9 cellular contexts compared by ENCODE assay signal in the genomic region with DNA sequence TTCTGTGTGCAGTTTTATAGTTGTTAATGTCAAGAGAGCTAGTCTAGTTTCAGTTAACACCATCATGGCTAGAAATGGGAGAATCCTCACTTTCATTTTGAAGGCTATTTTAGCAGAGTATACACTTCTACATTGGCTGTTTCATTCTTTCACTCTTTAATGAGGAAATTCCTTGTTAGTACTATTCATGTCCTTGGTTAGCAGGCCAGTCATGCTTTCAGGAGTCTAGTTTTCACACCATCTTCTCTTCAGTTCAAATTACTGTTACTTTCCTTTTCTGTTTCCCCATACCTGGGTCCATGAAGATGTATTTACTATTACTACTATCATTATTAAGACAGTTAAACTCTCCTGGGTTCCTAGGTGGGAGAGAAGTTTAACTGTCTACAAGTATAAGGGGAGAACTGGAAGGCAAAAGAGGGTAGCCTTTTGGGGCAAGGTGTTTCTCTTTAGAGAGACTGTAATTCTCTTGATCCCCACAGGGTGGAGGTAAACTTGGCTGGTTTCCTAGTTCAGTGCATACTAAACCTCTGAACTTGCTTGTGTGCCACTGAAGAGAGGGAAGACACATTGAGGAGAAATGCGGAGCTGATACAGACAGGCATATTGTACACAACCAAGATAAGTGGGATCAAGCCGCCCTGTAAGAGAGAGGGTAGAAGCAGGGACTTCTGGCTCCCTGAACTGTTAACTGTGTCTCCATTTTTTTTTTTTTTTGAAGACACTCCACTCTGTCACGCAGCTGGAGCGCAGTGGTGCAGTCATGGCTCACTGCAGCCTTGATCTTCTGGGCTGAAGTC. TPM values are rescaled to one million over a fixed set of nuclear protein-coding genes. Genes with fewer than 3 reads are reported as not detected.
A peak's percentile ranks its signal among the peaks of the same experiment; 100 is the strongest.
DNase-seq lines count a peak whose midpoint lies in the region; ATAC-seq and TF ChIP-seq lines count a peak whose summit lies in the region.
"Had no signal": no experiment of that assay in that cellular context is flagged by ENCODE, and none has a peak within 500 bp of the region (broad histone marks: within the 10 kb centered on the region; RNA-seq: fewer than 3 reads in every experiment).

No MANE protein-coding gene starts in this region.

- no peak overlapping the region for H3K14ac ChIP-seq in trophoblast cell (ENCODE audit: low read length)

- peaks cover 19% of the 10 kb centered on the region for H3K4me1 Mint-ChIP-seq in activated T-cell treated with anti-CD3 and anti-CD28 coated beads, Interleukin-2, amount 50 U/mL, for 72 hours (ENCODE audit: low read depth)

- H3K9me3 ChIP-seq in RWPE2 (ENCODE audit: severe bottlenecking) (peaks cover 8% of the 10 kb centered on the region), fibroblast of lung (ENCODE audit: control insufficient read depth, insufficient read depth, low read depth, low read length) (no peaks in the 10 kb centered on the region), trophoblast cell (ENCODE audit: insufficient read depth, low read depth, low read length) (peaks cover 11% of the 10 kb centered on the region)

- no peak overlapping the region for H4K91ac ChIP-seq in trophoblast cell (ENCODE audit: low read depth, low read length)

- H3K9me3 Mint-ChIP-seq in activated T-cell treated with anti-CD3 and anti-CD28 coated beads, Interleukin-2, amount 50 U/mL, for 72 hours: peaks cover 7 to 16% of the 10 kb centered on the region in 2 donors

- H3K4me2 ChIP-seq in fibroblast of lung (ENCODE audit: extremely low read depth, insufficient read depth, low read length) (no peak overlapping the region), trophoblast cell (ENCODE audit: low read length) (no peak overlapping the region)

- no peak overlapping the region for H3K4ac ChIP-seq in trophoblast cell (ENCODE audit: low read depth, low read length)

- no peaks in the 10 kb centered on the region for H4K20me1 ChIP-seq in fibroblast of lung (ENCODE audit: control insufficient read depth, extremely low read depth, insufficient read depth, low read length)

- H3K79me1 ChIP-seq in trophoblast cell (ENCODE audit: low read length): peaks cover 7% of the 10 kb centered on the region

- H3K27me3 ChIP-seq in RWPE2 (ENCODE audit: insufficient read depth, poor library complexity, severe bottlenecking) (peaks cover 3% of the 10 kb centered on the region), fibroblast of lung (ENCODE audit: control insufficient read depth, insufficient read depth, low read length) (peaks cover 7% of the 10 kb centered on the region), trophoblast cell (ENCODE audit: insufficient read depth, low read length) (peaks cover 1% of the 10 kb centered on the region)

- H3K18ac ChIP-seq in trophoblast cell (ENCODE audit: low read length): no peak overlapping the region

- H2AFZ ChIP-seq in fibroblast of lung (ENCODE audit: low read length): no peak overlapping the region
- H2AFZ ChIP-seq in trophoblast cell (ENCODE audit: insufficient read depth, low read length, poor library complexity): no peak overlapping the region

- no peak overlapping the region for H3K4me3 Mint-ChIP-seq in activated T-cell treated with anti-CD3 and anti-CD28 coated beads, Interleukin-2, amount 50 U/mL, for 72 hours

- no peak overlapping the region for H2BK12ac ChIP-seq in trophoblast cell (ENCODE audit: low read length)

- peaks cover 10 to 13% of the 10 kb centered on the region in 2 donors for H3K36me3 Mint-ChIP-seq in activated T-cell treated with anti-CD3 and anti-CD28 coated beads, Interleukin-2, amount 50 U/mL, for 72 hours (ENCODE audit: insufficient read depth in 2 of 2)

- no peak overlapping the region for H3K4me3 ChIP-seq in LNCaP clone FGC (ENCODE audit: low read depth, low read length)
- no peak overlapping the region for H3K4me3 ChIP-seq in RWPE2 (ENCODE audit: severe bottlenecking)
- H3K4me3 ChIP-seq in fibroblast of lung (replicated peaks in 1 of 4; ENCODE audit: control extremely low read depth in 1 of 4, insufficient read depth in 1 of 4, low read depth in 3 of 4, low read length in 4 of 4): no peak overlapping the region
- H3K4me3 ChIP-seq in trophoblast cell (ENCODE audit: low read depth, low read length): no peak overlapping the region

- no peak overlapping the region for H2AK5ac ChIP-seq in trophoblast cell (ENCODE audit: low read length)

- H3K27me3 Mint-ChIP-seq in activated T-cell treated with anti-CD3 and anti-CD28 coated beads, Interleukin-2, amount 50 U/mL, for 72 hours (ENCODE audit: low read depth): peaks cover 82% of the 10 kb centered on the region

- no peak overlapping the region for H2BK120ac ChIP-seq in trophoblast cell (ENCODE audit: insufficient read depth, low read length, poor library complexity)

- peak; percentile 51 for TF ChIP-seq CTCF in LNCaP clone FGC (IDR thresholded peaks at IDR 0.05; ENCODE audit: control insufficient read depth, extremely low read depth, insufficient read depth)
- TF ChIP-seq CTCF in RWPE2 (IDR thresholded peaks at IDR 0.05; ENCODE audit: poor library complexity, severe bottlenecking): peak; percentile 72
- TF ChIP-seq CTCF in fibroblast of lung (conservative IDR thresholded peaks at IDR 0.05 in 1 of 2, IDR thresholded peaks at IDR 0.05 in 1 of 2; ENCODE audit: low read depth in 1 of 2, low read length in 2 of 2): peak; percentile 64 to 65

- H3K27ac ChIP-seq in RWPE2 (ENCODE audit: poor library complexity, severe bottlenecking): no peak overlapping the region
- no peak overlapping the region for H3K27ac ChIP-seq in fibroblast of lung (ENCODE audit: insufficient read depth, low read length)
- no peak overlapping the region for H3K27ac ChIP-seq in trophoblast cell (ENCODE audit: low read depth, low read length)

- peak; percentile 32 to 42 for DNase-seq in activated T-cell treated with anti-CD3 and anti-CD28 coated beads, Interleukin-2, amount 50 U/mL, for 72 hours
- DNase-seq in activated T-cell treated with anti-CD3 and anti-CD28 coated beads, Interleukin-2, amount 50 U/mL, for 1 hour: no peak
- no peak for DNase-seq in LNCaP clone FGC (ENCODE audit: low read depth)
- DNase-seq in RWPE2 (ENCODE audit: low spot score): no peak
- peak; percentile 70 for DNase-seq in fibroblast of lung (ENCODE audit: low read depth in 2 of 2)
- DNase-seq in trophoblast cell: peak; percentile 54 to 75

- no peak overlapping the region for H4K8ac ChIP-seq in trophoblast cell (ENCODE audit: low read depth, low read length)

- no peak overlapping the region for H3K27ac Mint-ChIP-seq in activated T-cell treated with anti-CD3 and anti-CD28 coated beads, Interleukin-2, amount 50 U/mL, for 72 hours

- ATAC-seq in activated T-cell treated with anti-CD3 and anti-CD28 coated beads, Interleukin-2, amount 50 U/mL, for 72 hours (replicated peaks in 1 of 2): peak; percentile 58 to 64
- ATAC-seq in RWPE2 (ENCODE audit: low read depth): peak; percentile 20; the same call in 1 of the 3 replicates
- ATAC-seq in HG03460 (IDR thresholded peaks at IDR 0.05; ENCODE audit: unreplicated experiment): no peak
- no peak for ATAC-seq in GM21576 (IDR thresholded peaks at IDR 0.05; ENCODE audit: unreplicated experiment)

- WGBS in trophoblast cell (ENCODE audit: extremely low coverage, insufficient coverage, insufficient read length): no CpG with 5 or more reads among the region's 4 CpGs

- H3K36me3 ChIP-seq in RWPE2 (ENCODE audit: low read depth): no peaks in the 10 kb centered on the region
- no peaks in the 10 kb centered on the region for H3K36me3 ChIP-seq in fibroblast of lung (ENCODE audit: control insufficient read depth, insufficient read depth, low read length)
- H3K36me3 ChIP-seq in trophoblast cell (ENCODE audit: control insufficient read depth in 1 of 2, insufficient read depth in 2 of 2, low read length in 2 of 2): no peaks in the 10 kb centered on the region

- H3K9ac ChIP-seq in fibroblast of lung (ENCODE audit: insufficient read depth, low read length) (no peak overlapping the region), trophoblast cell (ENCODE audit: low read length) (no peak overlapping the region)

- H3K79me2 ChIP-seq in fibroblast of lung (ENCODE audit: control insufficient read depth, insufficient read depth, low read length): no peaks in the 10 kb centered on the region
- H3K79me2 ChIP-seq in trophoblast cell (ENCODE audit: control insufficient read depth, insufficient read depth, low read length, poor library complexity): no peaks in the 10 kb centered on the region

- H2BK5ac ChIP-seq in trophoblast cell (ENCODE audit: low read depth, low read length, poor library complexity): peak overlapping the region; percentile 26

- H3K23ac ChIP-seq in trophoblast cell (ENCODE audit: low read length): no peak overlapping the region

- H3K4me1 ChIP-seq in RWPE2 (ENCODE audit: insufficient read depth, poor library complexity, severe bottlenecking): peaks cover 4% of the 10 kb centered on the region
- H3K4me1 ChIP-seq in fibroblast of lung (ENCODE audit: control insufficient read depth, extremely low read depth, insufficient read depth, low read length): no peaks in the 10 kb centered on the region
- peaks cover 5 to 6% of the 10 kb centered on the region in 2 experiments for H3K4me1 ChIP-seq in trophoblast cell (ENCODE audit: control insufficient read depth in 1 of 2, insufficient read depth in 2 of 2, low read length in 2 of 2)

- no peak overlapping the region for H4K12ac ChIP-seq in trophoblast cell (ENCODE audit: low read depth, low read length)

RNA-seq across cellular contexts. Expression of a gene that starts 41.3 kb away (rescaled TPM):
- not detected for total RNA-seq in activated T-cell treated with anti-CD3 and anti-CD28 coated beads, Interleukin-2, amount 50 U/mL, for 72 hours
- total RNA-seq in fibroblast of lung: not detected in 2 replicates
- polyA plus RNA-seq in fibroblast of lung: not detected in 2 replicates
- not detected in 2 replicates for polyA plus RNA-seq in fibroblast of lung (2012)
- not detected in 2 replicates for polyA minus RNA-seq in fibroblast of lung (ENCODE audit: low replicate concordance)
- polyA plus RNA-seq in trophoblast cell (2013): 0.04 and 0.10 TPM in 2 replicates

RNA-seq across cellular contexts. Expression of a gene that starts 42.4 kb away (rescaled TPM):
- total RNA-seq in activated T-cell treated with anti-CD3 and anti-CD28 coated beads, Interleukin-2, amount 50 U/mL, for 72 hours: not detected
- total RNA-seq in fibroblast of lung: not detected in 2 replicates
- not detected in 2 replicates for polyA plus RNA-seq in fibroblast of lung
- polyA plus RNA-seq in fibroblast of lung (2012): not detected in 2 replicates
- polyA minus RNA-seq in fibroblast of lung (ENCODE audit: low replicate concordance): not detected in 2 replicates
- 0.39 and 0.48 TPM in 2 replicates for polyA plus RNA-seq in trophoblast cell (2013)
- polyA plus RNA-seq: adipose tissue had no signal

RNA-seq across cellular contexts. Expression of a gene that starts 59.3 kb away (rescaled TPM):
- not detected for total RNA-seq in activated T-cell treated with anti-CD3 and anti-CD28 coated beads, Interleukin-2, amount 50 U/mL, for 72 hours
- total RNA-seq in fibroblast of lung: not detected in 2 replicates
- not detected in 2 replicates for polyA plus RNA-seq in fibroblast of lung
- not detected in 2 replicates for polyA plus RNA-seq in fibroblast of lung (2012)
- not detected in 2 replicates for polyA minus RNA-seq in fibroblast of lung (ENCODE audit: low replicate concordance)
- polyA plus RNA-seq in trophoblast cell (2013): not detected in 2 replicates

Comparison
In these comparisons a context has a peak if more than half of its experiments do, and no peak if none do; other contexts are left out.
1. DNase-seq: peak in activated T-cell treated with anti-CD3 and anti-CD28 coated beads, Interleukin-2, amount 50 U/mL, for 72 hours (2 of 2), fibroblast of lung (2 of 2) and trophoblast cell (2 of 2); none in activated T-cell treated with anti-CD3 and anti-CD28 coated beads, Interleukin-2, amount 50 U/mL, for 1 hour (single experiment), LNCaP clone FGC (single experiment) and RWPE2 (single experiment).
2. ATAC-seq: peak in activated T-cell treated with anti-CD3 and anti-CD28 coated beads, Interleukin-2, amount 50 U/mL, for 72 hours (2 of 2) and RWPE2 (single experiment); none in HG03460 (single experiment) and GM21576 (single experiment).
3. Peak in every context shown above with its lines, with median percentiles within 50 percentile points of each other: CTCF ChIP-seq.